ENCODE assay signal across 29 cellular contexts in genomic region chr5:164861610-164862009, GRCh38.
"Had no signal": no experiment of that assay in that cellular context is flagged by ENCODE, and none has a peak within 500 bp of the region (broad histone marks: within the 10 kb centered on the region; RNA-seq: fewer than 3 reads in every experiment).

No MANE protein-coding gene starts in this region.

- H3K36me3 ChIP-seq: adrenal gland had no signal

- H3K27me3 ChIP-seq: adrenal gland, body of pancreas had no signal

- H3K27ac ChIP-seq: adrenal gland, body of pancreas, epithelial cell of prostate had no signal

- FAIRE-seq: colon, endometrium, endothelial cell of umbilical vein, frontal cortex had no signal

- H3K4me3 ChIP-seq: adrenal gland, body of pancreas had no signal

- H3K9me3 ChIP-seq: adrenal gland, body of pancreas had no signal

- DNase-seq: activated CD4-positive, alpha-beta memory T cell treated with anti-CD3 and anti-CD28 coated beads, Interleukin-2, amount 10 ng/mL, durations not matched to agents 7 days and 5 days; activated CD4-positive, alpha-beta T cell treated with anti-CD3 and anti-CD28 coated beads for 1 hour; activated CD4-positive, alpha-beta T cell treated with anti-CD3 and anti-CD28 coated beads for 4 hours; activated CD4-positive, alpha-beta T cell treated with anti-CD3 and anti-CD28 coated beads, Interleukin-2, amount 10 ng/mL, durations not matched to agents 7 days and 5 days; activated CD4-positive, alpha-beta T cell treated with anti-CD3 and anti-CD28 coated beads, Interleukin-2, amount 50 U/mL, for 4 hours; activated CD8-positive, alpha-beta memory T cell treated with anti-CD3 and anti-CD28 coated beads, Interleukin-2, amount 50 U/mL, for 48 hours; activated effector memory CD4-positive, alpha-beta T cell treated with anti-CD3 and anti-CD28 coated beads, Interleukin-2, amount 50 U/mL, for 16 hours; activated naive CD4-positive, alpha-beta T cell treated with anti-CD3 and anti-CD28 coated beads for 36 hours; activated naive CD8-positive, alpha-beta T cell treated with anti-CD3 and anti-CD28 coated beads for 36 hours; activated naive CD8-positive, alpha-beta T cell treated with anti-CD3 and anti-CD28 coated beads, Interleukin-2, amount 50 U/mL, for 24 hours; activated T-cell treated with anti-CD3 and anti-CD28 coated beads for 4 hours; activated T-cell treated with anti-CD3 and anti-CD28 coated beads, Interleukin-2, amount 50 U/mL, for 24 hours; adrenal gland; amygdala; aorta; body of pancreas; caudate nucleus; cortex of kidney; dermis blood vessel endothelial cell; effector CD8-positive, alpha-beta T cell; foreskin fibroblast; head of caudate nucleus; T-helper 2 cell had no signal

- ATAC-seq: activated naive CD8-positive, alpha-beta T cell treated with anti-CD3 and anti-CD28 coated beads, Interleukin-2, amount 50 U/mL, for 24 hours; activated T-helper 17 cell treated with anti-CD3 and anti-CD28 coated beads, Interleukin-2, amount 50 U/mL, for 72 hours; body of pancreas had no signal

- H3K4me1 ChIP-seq: adrenal gland, body of pancreas had no signal
